24 cellular contexts compared by ENCODE assay signal in the genomic region with DNA sequence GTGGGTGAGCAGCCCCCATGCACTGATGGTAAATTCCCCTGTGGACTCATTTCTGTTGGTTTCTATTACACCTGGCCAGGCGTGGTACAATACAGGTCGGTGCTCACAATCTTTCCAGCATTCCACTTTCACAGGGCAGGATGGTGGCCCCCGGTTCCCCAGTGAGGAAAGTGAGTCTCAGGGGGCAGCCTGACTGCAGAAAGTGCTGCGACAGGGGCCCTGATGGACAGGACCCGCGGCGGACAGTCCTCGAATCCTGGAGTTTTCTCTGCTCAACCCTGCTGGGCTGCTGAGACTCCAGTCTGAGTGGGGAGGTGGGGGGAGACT. TPM values are rescaled to one million over a fixed set of nuclear protein-coding genes. Genes with fewer than 3 reads are reported as not detected.
DNase-seq lines count a peak whose midpoint lies in the region; ATAC-seq and TF ChIP-seq lines count a peak whose summit lies in the region.
"Had no signal": no experiment of that assay in that cellular context is flagged by ENCODE, and none has a peak within 500 bp of the region (broad histone marks: within the 10 kb centered on the region; RNA-seq: fewer than 3 reads in every experiment).

No MANE protein-coding gene starts in this region.

- in situ Hi-C loops in G401 (cut with HindIII; ENCODE audit: low sequenced_read_pairs): no loop called here

- TSS peak; percentile 22 for BruUV-seq in PC-9 (replicated peaks; lab: Mats Ljungman, UMichigan)

- H3K27ac ChIP-seq in PC-9: no peak overlapping the region
- peak overlapping the region; percentile 13 for H3K27ac ChIP-seq in thymus (ENCODE audit: low read depth)
- H3K27ac ChIP-seq: brain microvascular endothelial cell, KMS-11, WERI-Rb-1 had no signal

- H3K79me2 ChIP-seq in PC-9 (ENCODE audit: low read depth): no peaks in the 10 kb centered on the region

- no peak overlapping the region for H3K4me2 ChIP-seq in PC-9
- H3K4me2 ChIP-seq: KMS-11 had no signal

- no peaks in the 10 kb centered on the region for H3K9me3 Mint-ChIP-seq in activated naive CD4-positive, alpha-beta T cell treated with anti-CD3 and anti-CD28 coated beads for 36 hours
- peaks cover 0 to 3% of the 10 kb centered on the region in 2 donors for H3K9me3 Mint-ChIP-seq in activated naive CD4-positive, alpha-beta T cell treated with anti-CD3 and anti-CD28 coated beads, Interleukin-2, amount 50 U/mL, for 72 hours
- H3K9me3 Mint-ChIP-seq in osteocyte (ENCODE audit: unreplicated experiment): no peaks in the 10 kb centered on the region
- H3K9me3 Mint-ChIP-seq: nephron progenitor cell had no signal

- H3K4me1 Mint-ChIP-seq in activated naive CD4-positive, alpha-beta T cell treated with anti-CD3 and anti-CD28 coated beads for 36 hours (ENCODE audit: low read depth): peaks cover 58% of the 10 kb centered on the region
- H3K4me1 Mint-ChIP-seq in osteocyte (ENCODE audit: unreplicated experiment): peaks cover 12% of the 10 kb centered on the region

- H3K9me3 ChIP-seq in PC-9 (ENCODE audit: insufficient read depth, low read depth) (no peaks in the 10 kb centered on the region), thymus (ENCODE audit: control insufficient read depth) (peaks cover 1% of the 10 kb centered on the region)
- H3K9me3 ChIP-seq: upper lobe of left lung had no signal

- 95% methylated on average over 8 of the region's 8 CpGs for WGBS in thymus

- H3K36me3 Mint-ChIP-seq in activated naive CD4-positive, alpha-beta T cell treated with anti-CD3 and anti-CD28 coated beads for 36 hours (ENCODE audit: low read depth): peaks cover 20% of the 10 kb centered on the region
- H3K36me3 Mint-ChIP-seq in activated naive CD4-positive, alpha-beta T cell treated with anti-CD3 and anti-CD28 coated beads, Interleukin-2, amount 50 U/mL, for 72 hours: peaks cover 7 to 27% of the 10 kb centered on the region in 2 donors
- H3K36me3 Mint-ChIP-seq in osteocyte (ENCODE audit: unreplicated experiment): no peaks in the 10 kb centered on the region

- no peak overlapping the region for H2AFZ ChIP-seq in PC-9

- POLR2A ChIA-PET in PC-9 (lab: Charles Lee; ENCODE audit: unreplicated experiment): no interaction called here

- H3K27me3 Mint-ChIP-seq in activated naive CD4-positive, alpha-beta T cell treated with anti-CD3 and anti-CD28 coated beads for 36 hours (ENCODE audit: low read depth): peaks cover 14% of the 10 kb centered on the region
- H3K27me3 Mint-ChIP-seq in osteocyte (ENCODE audit: unreplicated experiment): no peaks in the 10 kb centered on the region

- intact Hi-C loops in activated naive CD4-positive, alpha-beta T cell treated with anti-CD3 and anti-CD28 coated beads for 36 hours (cut with micrococcal nuclease): loop anchor here (2.0 to 5.0 kb wide), 2 partner anchors 35 to 79 kb away; partner anchors contain the start of genes BET1L and RIC8A
- intact Hi-C loops in PC-9 (cut with micrococcal nuclease; ENCODE audit: unreplicated experiment): no loop called here

- H3K4me1 ChIP-seq in PC-9 (replicated peaks; ENCODE audit: insufficient read depth): no peaks in the 10 kb centered on the region
- H3K4me1 ChIP-seq in thymus (ENCODE audit: control insufficient read depth, insufficient read depth, low read length): peaks cover 12% of the 10 kb centered on the region

- H3F3A ChIP-seq in PC-9 (ENCODE audit: insufficient read depth, low read depth): no peaks in the 10 kb centered on the region

- H3K4me3 Mint-ChIP-seq in activated naive CD4-positive, alpha-beta T cell treated with anti-CD3 and anti-CD28 coated beads for 36 hours: no peak overlapping the region
- H3K4me3 Mint-ChIP-seq in osteocyte (ENCODE audit: unreplicated experiment): no peak overlapping the region

- CTCF ChIA-PET in activated naive CD4-positive, alpha-beta T cell treated with anti-CD3 and anti-CD28 coated beads for 36 hours (lab: Charles Lee): interaction anchor here (0.9 to 1.0 kb wide), 2 partner anchors 37 to 69 kb away, joined by 3 read pairs; no protein-coding TSS in a partner anchor
- CTCF ChIA-PET in PC-9 (lab: Charles Lee): interaction anchor here (0.7 kb wide), 1 partner anchor 78 kb away, joined by 14 read pairs; no protein-coding TSS in a partner anchor

- no peak for ATAC-seq in activated naive CD4-positive, alpha-beta T cell treated with anti-CD3 and anti-CD28 coated beads, Interleukin-2, amount 50 U/mL, for 72 hours
- ATAC-seq in HG03521 (IDR thresholded peaks at IDR 0.05; ENCODE audit: unreplicated experiment): no peak

- no peaks in the 10 kb centered on the region for H4K20me1 ChIP-seq in PC-9 (ENCODE audit: insufficient read depth)

- no peak for TF ChIP-seq CTCF in PC-9 (conservative IDR thresholded peaks at IDR 0.05)
- TF ChIP-seq CTCF in osteocyte (IDR thresholded peaks at IDR 0.05): no peak

- H3K27ac Mint-ChIP-seq in activated naive CD4-positive, alpha-beta T cell treated with anti-CD3 and anti-CD28 coated beads for 36 hours: peak overlapping the region; percentile 31
- peak overlapping the region in 1 of 2 donors; percentile 98 for H3K27ac Mint-ChIP-seq in activated naive CD4-positive, alpha-beta T cell treated with anti-CD3 and anti-CD28 coated beads, Interleukin-2, amount 50 U/mL, for 72 hours
- H3K27ac Mint-ChIP-seq in osteocyte (ENCODE audit: unreplicated experiment): no peak overlapping the region
- H3K27ac Mint-ChIP-seq: nephron progenitor cell had no signal

- H3K9me2 ChIP-seq in PC-9 (ENCODE audit: insufficient read depth): no peaks in the 10 kb centered on the region

- H3K4me3 ChIP-seq in PC-9: no peak overlapping the region
- no peak overlapping the region for H3K4me3 ChIP-seq in thymus (ENCODE audit: low read length)
- H3K4me3 ChIP-seq: upper lobe of left lung had no signal

- H3K27me3 ChIP-seq in PC-9 (ENCODE audit: insufficient read depth, low read depth) (no peaks in the 10 kb centered on the region), thymus (ENCODE audit: control insufficient read depth, insufficient read depth) (peaks cover 34% of the 10 kb centered on the region)

- peak; percentile 3 for DNase-seq in activated naive CD4-positive, alpha-beta T cell treated with anti-CD3 and anti-CD28 coated beads for 36 hours
- no peak for DNase-seq in activated naive CD4-positive, alpha-beta T cell treated with anti-CD3 and anti-CD28 coated beads, Interleukin-2, amount 50 U/mL, for 72 hours (ENCODE audit: low spot score in 2 of 2)
- DNase-seq in PC-9: no peak
- DNase-seq in mesenteric fat pad (ENCODE audit: low spot score): peak; percentile 55
- DNase-seq in osteocyte (ENCODE audit: extremely low spot score, unreplicated experiment): no peak
- no peak for DNase-seq in G401 (ENCODE audit: low spot score)
- DNase-seq: brain microvascular endothelial cell; cortex of kidney; foreskin fibroblast; HCEC 1CT; mesendoderm; NCI-H1048; NCI-H524; nephron progenitor cell; SIG-M5; stimulated activated naive CD4-positive, alpha-beta T cell; WERI-Rb-1 had no signal

- H3K36me3 ChIP-seq in PC-9 (ENCODE audit: low read depth) (no peaks in the 10 kb centered on the region), thymus (ENCODE audit: control insufficient read depth, insufficient read depth) (no peaks in the 10 kb centered on the region)
- H3K36me3 ChIP-seq: brain microvascular endothelial cell, upper lobe of left lung, WERI-Rb-1 had no signal

RNA-seq across cellular contexts. Expression of gene PGGHG, which starts 3.1 kb away (rescaled TPM):
- 100 to 1,000 TPM in 1 of 2 experiments, 10 to 100 TPM in 1; 99.6 to 101 TPM for total RNA-seq in activated naive CD4-positive, alpha-beta T cell treated with anti-CD3 and anti-CD28 coated beads for 36 hours
- total RNA-seq in activated naive CD4-positive, alpha-beta T cell treated with anti-CD3 and anti-CD28 coated beads, Interleukin-2, amount 50 U/mL, for 72 hours: 100 to 1,000 TPM in 1 of 2 donors, 10 to 100 TPM in 1; 97.8 to 695 TPM
- 68.6 and 76.9 TPM in 2 replicates for total RNA-seq in PC-9 (2021)
- 25.2 TPM for total RNA-seq in mesenteric fat pad
- 900 TPM for polyA plus RNA-seq in thymus
- 39.9 and 43.4 TPM in 2 replicates for total RNA-seq in osteocyte
- 18.8 and 20.4 TPM in 2 replicates for total RNA-seq in G401 (2014; rRNA removed; shearing (Covaris generic))

RNA-seq across cellular contexts. Expression of gene NLRP6, which starts 7.7 kb away (rescaled TPM):
- total RNA-seq in activated naive CD4-positive, alpha-beta T cell treated with anti-CD3 and anti-CD28 coated beads for 36 hours: 1 to 10 TPM; 1.2 to 1.5 TPM
- total RNA-seq in activated naive CD4-positive, alpha-beta T cell treated with anti-CD3 and anti-CD28 coated beads, Interleukin-2, amount 50 U/mL, for 72 hours: 1 to 10 TPM in 1 of 2 donors, under 1 TPM in 1; 0.88 to 2.5 TPM
- total RNA-seq in PC-9 (2021) (0.33 TPM in 1 of 2 replicates, not detected in the other), mesenteric fat pad (1.8 TPM), osteocyte (not detected in 2 replicates)
- 2.2 TPM for polyA plus RNA-seq in thymus
- not detected in 2 replicates for total RNA-seq in G401 (2014; rRNA removed; shearing (Covaris generic))
- total RNA-seq: endothelial cell of umbilical vein, kidney epithelial cell, renal cortical epithelial cell had no signal
- polyA plus RNA-seq: endothelial cell of umbilical vein had no signal

RNA-seq across cellular contexts. Expression of gene IFITM5, which starts 13.5 kb away (rescaled TPM):
- total RNA-seq in activated naive CD4-positive, alpha-beta T cell treated with anti-CD3 and anti-CD28 coated beads for 36 hours: not detected
- total RNA-seq in activated naive CD4-positive, alpha-beta T cell treated with anti-CD3 and anti-CD28 coated beads, Interleukin-2, amount 50 U/mL, for 72 hours: not detected
- total RNA-seq in PC-9 (2021) (not detected in 2 replicates), mesenteric fat pad (not detected), osteocyte (not detected in 2 replicates)
- polyA plus RNA-seq in thymus: 0.25 TPM
- not detected in 2 replicates for total RNA-seq in G401 (2014; rRNA removed; shearing (Covaris generic))
- total RNA-seq: endothelial cell of umbilical vein, kidney epithelial cell, renal cortical epithelial cell, upper lobe of left lung had no signal
- polyA plus RNA-seq: endothelial cell of umbilical vein had no signal

RNA-seq across cellular contexts. Expression of gene IFITM2, which starts 21.8 kb away (rescaled TPM):
- 100 to 1,000 TPM; 760 to 802 TPM for total RNA-seq in activated naive CD4-positive, alpha-beta T cell treated with anti-CD3 and anti-CD28 coated beads for 36 hours
- 100 to 1,000 TPM; 385 to 785 TPM for total RNA-seq in activated naive CD4-positive, alpha-beta T cell treated with anti-CD3 and anti-CD28 coated beads, Interleukin-2, amount 50 U/mL, for 72 hours
- total RNA-seq in PC-9 (2021) (4.2 and 4.3 TPM in 2 replicates), mesenteric fat pad (657 TPM), osteocyte (671 and 698 TPM in 2 replicates)
- 467 TPM for polyA plus RNA-seq in thymus
- 7.8 and 31.3 TPM in 2 replicates for total RNA-seq in G401 (2014; rRNA removed; shearing (Covaris generic))

RNA-seq across cellular contexts. Expression of gene IFITM1, which starts 28.0 kb away (rescaled TPM):
- 100 to 1,000 TPM; 359 to 378 TPM for total RNA-seq in activated naive CD4-positive, alpha-beta T cell treated with anti-CD3 and anti-CD28 coated beads for 36 hours
- total RNA-seq in activated naive CD4-positive, alpha-beta T cell treated with anti-CD3 and anti-CD28 coated beads, Interleukin-2, amount 50 U/mL, for 72 hours: 100 to 1,000 TPM in 1 of 2 donors, 10 to 100 TPM in 1; 91.3 to 436 TPM
- total RNA-seq in PC-9 (2021) (5.1 and 9.5 TPM in 2 replicates), mesenteric fat pad (232 TPM), osteocyte (352 and 355 TPM in 2 replicates)
- 463 TPM for polyA plus RNA-seq in thymus
- 76.4 and 108 TPM in 2 replicates for total RNA-seq in G401 (2014; rRNA removed; shearing (Covaris generic))

Comparison
In these comparisons a context has a peak if more than half of its experiments do, and no peak if none do; other contexts are left out.
1. DNase-seq: peak in activated naive CD4-positive, alpha-beta T cell treated with anti-CD3 and anti-CD28 coated beads for 36 hours (single experiment) and mesenteric fat pad (single experiment); none in activated naive CD4-positive, alpha-beta T cell treated with anti-CD3 and anti-CD28 coated beads, Interleukin-2, amount 50 U/mL, for 72 hours (0 of 2), PC-9 (0 of 2), osteocyte (single experiment) and G401 (single experiment).